ENCODE assay signal across 20 cellular contexts in genomic region chr16:21614896-21615295, GRCh38. TPM values are rescaled to one million over a fixed set of nuclear protein-coding genes. Genes with fewer than 3 reads are reported as not detected.
DNase-seq lines count a peak whose midpoint lies in the region; ATAC-seq, FAIRE-seq and TF ChIP-seq lines count a peak whose summit lies in the region.
"Had no signal": no experiment of that assay in that cellular context is flagged by ENCODE, and none has a peak within 500 bp of the region (broad histone marks: within the 10 kb centered on the region; RNA-seq: fewer than 3 reads in every experiment).

No MANE protein-coding gene starts in this region.

- H3K4me2 ChIP-seq in HepG2 (ENCODE audit: low read depth, low read length) (no peak overlapping the region), H1 (ENCODE audit: insufficient read depth in 1 of 2, low read depth in 2 of 2, low read length in 2 of 2) (no peak overlapping the region), smooth muscle cell (no peak overlapping the region)

- no peak overlapping the region for H3K56ac ChIP-seq in H1 (replicated peaks; ENCODE audit: insufficient read length, low read depth, low read length)

- peaks cover 16% of the 10 kb centered on the region for H3F3A ChIP-seq in smooth muscle cell (ENCODE audit: low read depth)

- TF ChIP-seq EP300 in HepG2 (IDR thresholded peaks at IDR 0.05; ENCODE audit: low read depth in 2 of 2, low read length in 2 of 2) (no peak), HepG2 (CRISPR knock-in tag; IDR thresholded peaks at IDR 0.05; ENCODE audit: borderline replicate concordance) (no peak), H1 (IDR thresholded peaks at IDR 0.05; ENCODE audit: borderline replicate concordance in 1 of 2, low read depth in 2 of 2, low read length in 2 of 2) (no peak)

- 96% methylated on average over 3 of the region's 3 CpGs for WGBS in HepG2 (ENCODE audit: low lambda C conversion rate)
- WGBS in right lobe of liver (ENCODE audit: insufficient coverage, low coverage, low lambda C conversion rate, missing lambda C conversion rate) = 100% methylated on average over 3 of the region's 3 CpGs
- 92% methylated on average over 2 of the region's 3 CpGs; no CpG with 5 or more reads in 1 of the 2 experiments for WGBS in H1 (ENCODE audit: extremely low coverage in 1 of 2, insufficient coverage in 1 of 2, insufficient read length in 1 of 2, insufficient replicate concordance in 2 of 2, low coverage in 1 of 2, low lambda C conversion rate in 2 of 2, missing lambda C conversion rate in 1 of 2), 2 experiments
- WGBS in smooth muscle cell (ENCODE audit: low lambda C conversion rate) = 96% methylated on average over 3 of the region's 3 CpGs

- H3K4me3 ChIP-seq in HepG2 (replicated peaks in 1 of 3; ENCODE audit: insufficient read depth in 1 of 3, low read depth in 2 of 3, low read length in 3 of 3) = no peak overlapping the region
- H3K4me3 ChIP-seq in right lobe of liver = no peak overlapping the region
- no peak overlapping the region for H3K4me3 ChIP-seq in H1 (ENCODE audit: extremely low read depth in 1 of 4, insufficient read depth in 2 of 4, low read depth in 3 of 4, low read length in 4 of 4)
- no peak overlapping the region for H3K4me3 ChIP-seq in smooth muscle cell
- H3K4me3 ChIP-seq: ascending aorta, heart left ventricle, SJCRH30 had no signal

- H3K27ac ChIP-seq in HepG2 (ENCODE audit: extremely low read length, insufficient read depth, low read length) (no peak overlapping the region), right lobe of liver (no peak overlapping the region), H1 (ENCODE audit: low read depth, low read length) (no peak overlapping the region), smooth muscle cell (ENCODE audit: low read depth) (no peak overlapping the region)
- H3K27ac ChIP-seq: ascending aorta, heart left ventricle, SJCRH30 had no signal

- no peak overlapping the region for H3K23ac ChIP-seq in H1 (ENCODE audit: insufficient read length)

- POLR2A ChIA-PET in HepG2 (lab: Yijun Ruan, JAX) (no interaction called here), H1 (lab: Charles Lee; ENCODE audit: partially characterized antibody) (no interaction called here)

- no peak overlapping the region for H3K9ac ChIP-seq in HepG2 (ENCODE audit: insufficient read depth, low read depth, low read length)
- H3K9ac ChIP-seq in H1 (replicated peaks in 1 of 4; ENCODE audit: extremely low read depth in 1 of 4, low read depth in 3 of 4, low read length in 3 of 4) = no peak overlapping the region
- no peak overlapping the region for H3K9ac ChIP-seq in smooth muscle cell (ENCODE audit: low read depth)

- H2AK5ac ChIP-seq in H1 (ENCODE audit: low read depth, low read length) = no peak overlapping the region

- no peak overlapping the region for H2BK15ac ChIP-seq in H1 (ENCODE audit: low read length)

- no peak overlapping the region for H2BK20ac ChIP-seq in H1 (ENCODE audit: low read length)

- H3K18ac ChIP-seq in H1 (ENCODE audit: extremely low read depth, low read length) = no peak overlapping the region

- H4K5ac ChIP-seq in H1 (ENCODE audit: insufficient read length, low read depth, low read length) = no peak overlapping the region

- no peak overlapping the region for H2BK12ac ChIP-seq in H1 (ENCODE audit: low read depth, low read length)

- no peaks in the 10 kb centered on the region for H3K27me3 ChIP-seq in HepG2 (ENCODE audit: control insufficient read depth in 1 of 2, insufficient read depth in 2 of 2, low read length in 2 of 2)
- H3K27me3 ChIP-seq in right lobe of liver = no peaks in the 10 kb centered on the region
- H3K27me3 ChIP-seq in H1 (replicated peaks in 1 of 4; ENCODE audit: control insufficient read depth in 3 of 4, extremely low read depth in 1 of 4, insufficient read depth in 3 of 4, low read length in 3 of 4) = no peaks in the 10 kb centered on the region
- no peaks in the 10 kb centered on the region for H3K27me3 ChIP-seq in smooth muscle cell (ENCODE audit: low read depth)
- H3K27me3 ChIP-seq: ascending aorta, heart left ventricle, SJCRH30 had no signal

- intact Hi-C loops in HepG2 (cut with micrococcal nuclease; ENCODE audit: unreplicated experiment) = no loop called here
- intact Hi-C loops in right lobe of liver (cut with DNase I) = no loop called here

- TF ChIP-seq CTCF in HepG2 (CRISPR knock-in tag; IDR thresholded peaks at IDR 0.05) = peak; percentile 31
- no peak for TF ChIP-seq CTCF in right lobe of liver (IDR thresholded peaks at IDR 0.05)
- TF ChIP-seq CTCF in H1 (IDR thresholded peaks at IDR 0.05; ENCODE audit: control extremely low read depth in 1 of 3, insufficient read depth in 1 of 3, low read depth in 1 of 3, low read length in 3 of 3) = peak in 2 of 3 experiments; percentile 35 to 42; a peak in 2 of 4 replicates
- no peak for TF ChIP-seq CTCF in smooth muscle cell (IDR thresholded peaks at IDR 0.05; ENCODE audit: borderline replicate concordance, insufficient read depth, poor library complexity, severe bottlenecking)

- CTCF ChIA-PET in HepG2 (lab: Yijun Ruan, JAX; ENCODE audit: low intra/inter-chr PET ratio, low total read pairs) (no interaction called here), H1 (lab: Charles Lee; ENCODE audit: partially characterized antibody) (interaction anchor here (1.1 to 4.4 kb wide), 4 partner anchors 12 to 36 kb away, joined by 3 to 20 read pairs (median 4); no protein-coding TSS in a partner anchor)

- H4K8ac ChIP-seq in H1 (ENCODE audit: extremely low read depth, insufficient read depth, low read length) = no peak overlapping the region

- H3K23me2 ChIP-seq in H1 (ENCODE audit: low read depth, low read length) = no peaks in the 10 kb centered on the region

- ATAC-seq in HepG2 = peak; percentile 58
- ATAC-seq in right lobe of liver = no peak
- ATAC-seq: esophagus mucosa; heart left ventricle; stimulated activated naive CD8-positive, alpha-beta T cell treated with anti-CD3 and anti-CD28 coated beads, Interleukin-15, amount 100 ng/mL, for 72 hours had no signal

- peaks cover 54% of the 10 kb centered on the region for H3K79me2 ChIP-seq in HepG2 (ENCODE audit: insufficient read depth, low read length)
- peaks cover 0 to 73% of the 10 kb centered on the region in 2 experiments; a peak in 3 of 4 replicates for H3K79me2 ChIP-seq in H1 (ENCODE audit: control insufficient read depth in 1 of 2, insufficient read depth in 2 of 2, low read length in 2 of 2)
- H3K79me2 ChIP-seq in smooth muscle cell (ENCODE audit: low read depth) = peaks cover 100% of the 10 kb centered on the region

- H3K4me1 ChIP-seq in HepG2 (ENCODE audit: insufficient read depth, low read length) (peaks cover 15% of the 10 kb centered on the region), right lobe of liver (peaks cover 0 to 14% (median 5%) of the 10 kb centered on the region in 4 donors), H1 (replicated peaks in 1 of 4; ENCODE audit: control insufficient read depth in 3 of 4, insufficient read depth in 4 of 4, low read length in 3 of 4) (peaks cover 0 to 12% (median 7%) of the 10 kb centered on the region in 4 experiments; a peak in 4 of 7 replicates), smooth muscle cell (ENCODE audit: low read depth) (peaks cover 26% of the 10 kb centered on the region)
- H3K4me1 ChIP-seq: SJCRH30 had no signal

- in situ Hi-C loops in HepG2 (cut with HindIII; ENCODE audit: extremely low pct_ligation_motif_present, low pct_unique_long_range_greater_than_20kb) = no loop called here

- H3K79me1 ChIP-seq in H1 (ENCODE audit: low read depth, low read length) = peaks cover 5% of the 10 kb centered on the region

- H3K4ac ChIP-seq in H1 (replicated peaks; ENCODE audit: insufficient read length, low read depth, low read length) = no peak overlapping the region

- no peak overlapping the region for H3K14ac ChIP-seq in H1 (ENCODE audit: insufficient read length)

- FAIRE-seq in HepG2 (lab: Jason Lieb, UNC) (no peak), H1 (lab: Jason Lieb, UNC) (no peak)
- FAIRE-seq: colon had no signal

- no peak overlapping the region for H2BK120ac ChIP-seq in H1 (replicated peaks; ENCODE audit: low read depth, low read length)

- no TSS peak for BruUV-seq in HepG2 (replicated peaks; lab: Mats Ljungman, UMichigan)

- H4K20me1 ChIP-seq in HepG2 (ENCODE audit: insufficient read depth, low read length) (no peaks in the 10 kb centered on the region), H1 (replicated peaks in 1 of 2; ENCODE audit: control insufficient read depth in 1 of 2, insufficient read depth in 2 of 2, low read length in 2 of 2) (peaks cover 3 to 4% of the 10 kb centered on the region in 2 experiments), smooth muscle cell (ENCODE audit: low read depth) (peaks cover 89% of the 10 kb centered on the region)

- DNase-seq in HepG2 (ENCODE audit: low spot score) = no peak
- DNase-seq in right lobe of liver = no peak
- DNase-seq in NAMALWA (ENCODE audit: low spot score) = peak; percentile 39
- no peak for DNase-seq in H1 (ENCODE audit: low read depth in 1 of 2, low spot score in 2 of 2)
- no peak for DNase-seq in smooth muscle cell (lab: John Stamatoyannopoulos, UW; ENCODE audit: unreplicated experiment)
- no peak for DNase-seq in cortex of kidney (lab: John Stamatoyannopoulos, UW)
- DNase-seq in GOT3 (lab: John Stamatoyannopoulos, UW) = no peak
- DNase-seq in erythroblast (lab: John Stamatoyannopoulos, UW) = no peak
- DNase-seq: activated CD4-positive, CD25-positive, alpha-beta regulatory T cell treated with anti-CD3 and anti-CD28 coated beads, Interleukin-2, amount 50 U/mL, for 72 hours; heart left ventricle; NCI-H1436; NCI-H446 treated with DMSO at 0.1 percent for 48 hours; retina; SJCRH30; stimulated activated naive CD8-positive, alpha-beta T cell treated with anti-CD3 and anti-CD28 coated beads, Interleukin-15, amount 100 ng/mL, for 72 hours; T1000 had no signal

- no peak overlapping the region for H4K91ac ChIP-seq in H1 (replicated peaks; ENCODE audit: insufficient read length, low read length)

- H3K36me3 ChIP-seq in HepG2 (replicated peaks in 1 of 2; ENCODE audit: control insufficient read depth in 1 of 2, insufficient read depth in 2 of 2, low read length in 2 of 2) (peaks cover under 1 to 14% of the 10 kb centered on the region in 2 experiments), right lobe of liver (no peaks in the 10 kb centered on the region), H1 (ENCODE audit: control insufficient read depth in 2 of 4, insufficient read depth in 4 of 4, low read length in 3 of 4) (peaks cover 0 to 9% (median 2%) of the 10 kb centered on the region in 4 experiments; a peak in 3 of 8 replicates), smooth muscle cell (ENCODE audit: low read depth) (peaks cover 5% of the 10 kb centered on the region)

- TF ChIP-seq POLR2A in HepG2 (IDR thresholded peaks at IDR 0.05; ENCODE audit: insufficient read depth in 1 of 2, low read depth in 2 of 2, low read length in 2 of 2) = no peak
- TF ChIP-seq POLR2A in right lobe of liver (IDR thresholded peaks at IDR 0.05) = no peak
- TF ChIP-seq POLR2A in H1 (IDR thresholded peaks at IDR 0.05; ENCODE audit: control extremely low read depth in 1 of 2, low read depth in 2 of 2, low read length in 2 of 2) = no peak
- TF ChIP-seq POLR2A in erythroblast (IDR thresholded peaks at IDR 0.05; ENCODE audit: low read length) = no peak

- no peak overlapping the region for H2BK5ac ChIP-seq in H1 (ENCODE audit: low read depth, low read length)

- H3K9me3 ChIP-seq in HepG2 (ENCODE audit: low read length) (no peaks in the 10 kb centered on the region), right lobe of liver (no peaks in the 10 kb centered on the region), H1 (ENCODE audit: insufficient read depth in 2 of 2, low read depth in 1 of 2, low read length in 1 of 2) (no peaks in the 10 kb centered on the region), smooth muscle cell (replicated peaks; ENCODE audit: low read depth) (no peaks in the 10 kb centered on the region)
- H3K9me3 ChIP-seq: ascending aorta, heart left ventricle, SJCRH30 had no signal

- TF ChIP-seq RAD21 in HepG2 (CRISPR knock-in tag; IDR thresholded peaks at IDR 0.05) = no peak
- 0 out of 4 replicates have a peak, but pooled peaks of 1 of the 2 experiments have one; percentile 13 for TF ChIP-seq RAD21 in H1 (IDR thresholded peaks at IDR 0.05 in 1 of 2, conservative IDR thresholded peaks at IDR 0.05 in 1 of 2; ENCODE audit: low read depth in 2 of 2, low read length in 2 of 2)

- H2AFZ ChIP-seq in HepG2 (ENCODE audit: low read length) = no peak overlapping the region
- H2AFZ ChIP-seq in H1 (ENCODE audit: low read length) = no peak overlapping the region
- no peak overlapping the region for H2AFZ ChIP-seq in smooth muscle cell (ENCODE audit: low read depth)

RNA-seq across cellular contexts. Expression of gene METTL9, which starts 15.5 kb away (rescaled TPM):
- 175 and 204 TPM in 2 replicates for total RNA-seq in HepG2 (2016; rRNA removed; fragmentation: Illumina TruSeq; extraction: Trizol)
- total RNA-seq in HepG2 (2016; cell fraction: cytosol; rRNA removed; fragmentation: Illumina TruSeq; extraction: Trizol; ENCODE audit: low read depth) = 260 and 296 TPM in 2 replicates
- 189 and 192 TPM in 2 replicates for total RNA-seq in HepG2 (2016; cell fraction: insoluble cytoplasmic fraction; rRNA removed; fragmentation: Illumina TruSeq; extraction: Trizol)
- total RNA-seq in HepG2 (2016; cell fraction: membrane; rRNA removed; fragmentation: Illumina TruSeq; extraction: Trizol) = 531 and 570 TPM in 2 replicates
- 102 and 120 TPM in 2 replicates for total RNA-seq in HepG2 (2016; cell fraction: nucleus; rRNA removed; fragmentation: Illumina TruSeq; extraction: Trizol)
- polyA plus RNA-seq in HepG2 (2011; rRNA removed) = 96.9 and 123 TPM in 2 replicates
- polyA plus RNA-seq in HepG2 (2011; cell fraction: cytosol; rRNA removed) = 57.9 and 89.7 TPM in 2 replicates
- 22.0 and 27.5 TPM in 2 replicates for polyA plus RNA-seq in HepG2 (2011; cell fraction: nucleus; rRNA removed)
- polyA plus RNA-seq in HepG2 (2012) = 128 and 134 TPM in 2 replicates
- polyA plus RNA-seq in HepG2 (2016; cell fraction: cytosol; fragmentation: Illumina TruSeq; extraction: Trizol; ENCODE audit: low read depth) = 385 and 459 TPM in 2 replicates
- 218 and 221 TPM in 2 replicates for polyA plus RNA-seq in HepG2 (2016; cell fraction: insoluble cytoplasmic fraction; fragmentation: Illumina TruSeq; extraction: Trizol; ENCODE audit: low read depth)
- 534 and 554 TPM in 2 replicates for polyA plus RNA-seq in HepG2 (2016; cell fraction: membrane; fragmentation: Illumina TruSeq; extraction: Trizol; ENCODE audit: low read depth)
- 143 and 144 TPM in 2 replicates for polyA plus RNA-seq in HepG2 (2016; cell fraction: nucleus; fragmentation: Illumina TruSeq; extraction: Trizol; ENCODE audit: insufficient read depth, low read depth)
- 23.0 and 41.2 TPM in 2 replicates for polyA minus RNA-seq in HepG2 (2011; rRNA and poly(A)+ RNA removed; ENCODE audit: low replicate concordance)
- 66.7 and 68.9 TPM in 2 replicates for polyA minus RNA-seq in HepG2 (2011; cell fraction: cytosol; rRNA and poly(A)+ RNA removed)
- polyA minus RNA-seq in HepG2 (2011; cell fraction: nucleus; rRNA and poly(A)+ RNA removed) = 50.9 and 56.4 TPM in 2 replicates
- total RNA-seq in right lobe of liver = 10 to 100 TPM in 5 of 6 experiments, 1 to 10 TPM in 1; 9.6 to 29.3 (median 15.5) TPM
- 112 and 117 TPM in 2 replicates for total RNA-seq in H1 (2021; fragmentation: NEBNext Ultra II Directional; extraction: Animal tissue kit (Norgen Biotek cat#: 25700))
- polyA plus RNA-seq in H1 (2011; rRNA removed) = 34.5 and 45.4 TPM in 2 replicates
- 56.7 TPM for polyA plus RNA-seq in H1 (2011; cell fraction: cytosol; rRNA removed)
- 29.1 TPM for polyA plus RNA-seq in H1 (2011; cell fraction: nucleus; rRNA removed)
- polyA plus RNA-seq in H1 (2012, experiment 1 of 2) = 64.0 to 93.3 TPM (median 70.0 TPM) in 4 replicates
- polyA plus RNA-seq in H1 (2012, experiment 2 of 2) = 37.2 TPM
- polyA plus RNA-seq in H1 (2013, experiment 1 of 2) = 88.0 TPM
- polyA plus RNA-seq in H1 (2013, experiment 2 of 2) = 96.1 TPM
- 29.4 and 60.6 TPM in 2 replicates for polyA minus RNA-seq in H1 (2011; rRNA and poly(A)+ RNA removed)
- polyA minus RNA-seq in H1 (2011; cell fraction: cytosol; rRNA and poly(A)+ RNA removed) = 23.3 TPM
- 52.8 TPM for polyA minus RNA-seq in H1 (2011; cell fraction: nucleus; rRNA and poly(A)+ RNA removed)
- 157 and 211 TPM in 2 replicates for total RNA-seq in smooth muscle cell
- 97.5 and 104 TPM in 2 replicates for polyA plus RNA-seq in smooth muscle cell

RNA-seq across cellular contexts. Expression of gene IGSF6, which starts 37.5 kb away (rescaled TPM):
- not detected in 2 replicates for total RNA-seq in HepG2 (2016; rRNA removed; fragmentation: Illumina TruSeq; extraction: Trizol)
- not detected in 2 replicates for total RNA-seq in HepG2 (2016; cell fraction: cytosol; rRNA removed; fragmentation: Illumina TruSeq; extraction: Trizol; ENCODE audit: low read depth)
- total RNA-seq in HepG2 (2016; cell fraction: insoluble cytoplasmic fraction; rRNA removed; fragmentation: Illumina TruSeq; extraction: Trizol) = not detected in 2 replicates
- not detected in 2 replicates for total RNA-seq in HepG2 (2016; cell fraction: membrane; rRNA removed; fragmentation: Illumina TruSeq; extraction: Trizol)
- total RNA-seq in HepG2 (2016; cell fraction: nucleus; rRNA removed; fragmentation: Illumina TruSeq; extraction: Trizol) = not detected in 2 replicates
- not detected in 2 replicates for polyA plus RNA-seq in HepG2 (2011; rRNA removed)
- polyA plus RNA-seq in HepG2 (2011; cell fraction: cytosol; rRNA removed) = not detected in 2 replicates
- not detected in 2 replicates for polyA plus RNA-seq in HepG2 (2011; cell fraction: nucleus; rRNA removed)
- polyA plus RNA-seq in HepG2 (2012) = 0.19 and 0.24 TPM in 2 replicates
- not detected in 2 replicates for polyA plus RNA-seq in HepG2 (2016; cell fraction: cytosol; fragmentation: Illumina TruSeq; extraction: Trizol; ENCODE audit: low read depth)
- not detected in 2 replicates for polyA plus RNA-seq in HepG2 (2016; cell fraction: insoluble cytoplasmic fraction; fragmentation: Illumina TruSeq; extraction: Trizol; ENCODE audit: low read depth)
- polyA plus RNA-seq in HepG2 (2016; cell fraction: membrane; fragmentation: Illumina TruSeq; extraction: Trizol; ENCODE audit: low read depth) = not detected in 2 replicates
- polyA plus RNA-seq in HepG2 (2016; cell fraction: nucleus; fragmentation: Illumina TruSeq; extraction: Trizol; ENCODE audit: insufficient read depth, low read depth) = not detected in 2 replicates
- not detected in 2 replicates for polyA minus RNA-seq in HepG2 (2011; rRNA and poly(A)+ RNA removed; ENCODE audit: low replicate concordance)
- not detected in 2 replicates for polyA minus RNA-seq in HepG2 (2011; cell fraction: cytosol; rRNA and poly(A)+ RNA removed)
- not detected in 2 replicates for polyA minus RNA-seq in HepG2 (2011; cell fraction: nucleus; rRNA and poly(A)+ RNA removed)
- total RNA-seq in right lobe of liver = 10 to 100 TPM in 1 of 6 experiments, 1 to 10 TPM in 5; 1.9 to 20.5 (median 3.4) TPM
- total RNA-seq in H1 (2021; fragmentation: NEBNext Ultra II Directional; extraction: Animal tissue kit (Norgen Biotek cat#: 25700)) = not detected in 2 replicates
- not detected in 2 replicates for polyA plus RNA-seq in H1 (2011; rRNA removed)
- not detected for polyA plus RNA-seq in H1 (2011; cell fraction: cytosol; rRNA removed)
- not detected for polyA plus RNA-seq in H1 (2011; cell fraction: nucleus; rRNA removed)
- 0.20 to 0.66 TPM (median 0.23 TPM) in 4 replicates for polyA plus RNA-seq in H1 (2012, experiment 1 of 2)
- polyA plus RNA-seq in H1 (2012, experiment 2 of 2) = not detected
- polyA plus RNA-seq in H1 (2013, experiment 1 of 2) = not detected
- polyA plus RNA-seq in H1 (2013, experiment 2 of 2) = not detected
- not detected in 2 replicates for polyA minus RNA-seq in H1 (2011; rRNA and poly(A)+ RNA removed)
- polyA minus RNA-seq in H1 (2011; cell fraction: cytosol; rRNA and poly(A)+ RNA removed) = not detected
- not detected for polyA minus RNA-seq in H1 (2011; cell fraction: nucleus; rRNA and poly(A)+ RNA removed)
- not detected in 2 replicates for total RNA-seq in smooth muscle cell
- 0.06 and 0.13 TPM in 2 replicates for polyA plus RNA-seq in smooth muscle cell
- total RNA-seq: SJCRH30 had no signal
- polyA plus RNA-seq: neural cell had no signal

RNA-seq across cellular contexts. Expression of gene OTOA, which starts 48.9 kb away (rescaled TPM):
- total RNA-seq in HepG2 (2016; rRNA removed; fragmentation: Illumina TruSeq; extraction: Trizol) (0.11 and 0.15 TPM in 2 replicates), right lobe of liver (under 1 TPM in 4 of 6 experiments, not detected in 2; 0.12 to 0.25 (median 0.17) TPM), smooth muscle cell (0.31 TPM in 1 of 2 replicates, not detected in the other)
- total RNA-seq in HepG2 (2016; cell fraction: cytosol; rRNA removed; fragmentation: Illumina TruSeq; extraction: Trizol; ENCODE audit: low read depth) = 0.09 and 0.10 TPM in 2 replicates
- total RNA-seq in HepG2 (2016; cell fraction: insoluble cytoplasmic fraction; rRNA removed; fragmentation: Illumina TruSeq; extraction: Trizol) = 0.06 and 0.11 TPM in 2 replicates
- 0.10 TPM in 1 of 2 replicates, not detected in the other for total RNA-seq in HepG2 (2016; cell fraction: membrane; rRNA removed; fragmentation: Illumina TruSeq; extraction: Trizol)
- total RNA-seq in HepG2 (2016; cell fraction: nucleus; rRNA removed; fragmentation: Illumina TruSeq; extraction: Trizol) = 0.40 and 0.50 TPM in 2 replicates
- polyA plus RNA-seq in HepG2 (2011; rRNA removed) (0.01 and 0.05 TPM in 2 replicates), H1 (2011; rRNA removed) (0.06 and 0.13 TPM in 2 replicates), smooth muscle cell (not detected in 2 replicates)
- polyA plus RNA-seq in HepG2 (2011; cell fraction: cytosol; rRNA removed) = 0.04 and 0.09 TPM in 2 replicates
- 0.06 and 0.10 TPM in 2 replicates for polyA plus RNA-seq in HepG2 (2011; cell fraction: nucleus; rRNA removed)
- polyA plus RNA-seq in HepG2 (2012) = 0.04 TPM in 1 of 2 replicates, not detected in the other
- 0.05 TPM in 1 of 2 replicates, not detected in the other for polyA plus RNA-seq in HepG2 (2016; cell fraction: cytosol; fragmentation: Illumina TruSeq; extraction: Trizol; ENCODE audit: low read depth)
- polyA plus RNA-seq in HepG2 (2016; cell fraction: insoluble cytoplasmic fraction; fragmentation: Illumina TruSeq; extraction: Trizol; ENCODE audit: low read depth) = 0.08 TPM in 1 of 2 replicates, not detected in the other
- polyA plus RNA-seq in HepG2 (2016; cell fraction: membrane; fragmentation: Illumina TruSeq; extraction: Trizol; ENCODE audit: low read depth) = 0.06 TPM in 1 of 2 replicates, not detected in the other
- polyA plus RNA-seq in HepG2 (2016; cell fraction: nucleus; fragmentation: Illumina TruSeq; extraction: Trizol; ENCODE audit: insufficient read depth, low read depth) = 0.20 and 0.56 TPM in 2 replicates
- polyA minus RNA-seq in HepG2 (2011; rRNA and poly(A)+ RNA removed; ENCODE audit: low replicate concordance) = 0.05 TPM in 1 of 2 replicates, not detected in the other
- not detected in 2 replicates for polyA minus RNA-seq in HepG2 (2011; cell fraction: cytosol; rRNA and poly(A)+ RNA removed)
- polyA minus RNA-seq in HepG2 (2011; cell fraction: nucleus; rRNA and poly(A)+ RNA removed) = 0.25 and 0.26 TPM in 2 replicates
- total RNA-seq in H1 (2021; fragmentation: NEBNext Ultra II Directional; extraction: Animal tissue kit (Norgen Biotek cat#: 25700)) = 0.32 TPM in 1 of 2 replicates, not detected in the other
- polyA plus RNA-seq in H1 (2011; cell fraction: cytosol; rRNA removed) = 0.13 TPM
- 0.51 TPM for polyA plus RNA-seq in H1 (2011; cell fraction: nucleus; rRNA removed)
- 0.13 to 0.22 TPM (median 0.19 TPM) in 3 of 4 replicates, not detected in the other for polyA plus RNA-seq in H1 (2012, experiment 1 of 2)
- polyA plus RNA-seq in H1 (2012, experiment 2 of 2) = 0.05 TPM
- polyA plus RNA-seq in H1 (2013, experiment 1 of 2) = 0.24 TPM
- 0.15 TPM for polyA plus RNA-seq in H1 (2013, experiment 2 of 2)
- polyA minus RNA-seq in H1 (2011; rRNA and poly(A)+ RNA removed) = 0.25 and 0.29 TPM in 2 replicates
- polyA minus RNA-seq in H1 (2011; cell fraction: cytosol; rRNA and poly(A)+ RNA removed) = not detected
- polyA minus RNA-seq in H1 (2011; cell fraction: nucleus; rRNA and poly(A)+ RNA removed) = not detected
- total RNA-seq: ascending aorta, SJCRH30 had no signal

Comparison
In these comparisons a context has a peak if more than half of its experiments do, and no peak if none do; other contexts are left out.
1. CTCF ChIP-seq: peak in HepG2 (single experiment) and H1 (2 of 3); none in right lobe of liver (0 of 4) and smooth muscle cell (single experiment).
2. Of the 41 proteins assayed by ChIP-seq in both HepG2 and H1: peak only in HepG2: none; only in H1: none; in both: CTCF; in neither: 39; mixed calls (peak in some experiments, not most) for 1.